In genomic region chr13:24322470-24322869, GRCh38 we compare ENCODE assay signal across 11 cellular contexts. TPM values are rescaled to one million over a fixed set of nuclear protein-coding genes. Genes with fewer than 3 reads are reported as not detected.
DNase-seq lines count a peak whose midpoint lies in the region; ATAC-seq and TF ChIP-seq lines count a peak whose summit lies in the region.
"Not testable (repeated sequence)": the region's sequence is repeated elsewhere in the genome, so short reads cannot be mapped to it uniquely, and the experiment has no call there.
"Had no signal": no experiment of that assay in that cellular context is flagged by ENCODE, and none has a peak within 500 bp of the region (broad histone marks: within the 10 kb centered on the region; RNA-seq: fewer than 3 reads in every experiment).

No MANE protein-coding gene starts in this region.

- not testable (repeated sequence) for H3K36me3 ChIP-seq in DOHH2 (ENCODE audit: control insufficient read depth, low read length); upper lobe of right lung

- H3K4ac ChIP-seq in H9 (ENCODE audit: low read depth, low read length): not testable (repeated sequence)

- not testable (repeated sequence) for H3K56ac ChIP-seq in H9 (ENCODE audit: insufficient read length, low read depth, low read length)

- H3K27me3 ChIP-seq in DOHH2 (ENCODE audit: control insufficient read depth, low read length); H9 (ENCODE audit: insufficient read depth, low read length); upper lobe of right lung: not testable (repeated sequence)

- H3K27ac Mint-ChIP-seq in H9; neural crest cell (ENCODE audit: unreplicated experiment): not testable (repeated sequence)

- not testable (repeated sequence) for H3K23ac ChIP-seq in H9 (ENCODE audit: insufficient read length, low read depth, low read length)

- not testable (repeated sequence) for H3K9me2 ChIP-seq in DOHH2 (replicated peaks; ENCODE audit: control insufficient read depth, low read length)

- not testable (repeated sequence) for H2BK12ac ChIP-seq in H9 (ENCODE audit: insufficient read length, low read depth, low read length)

- not testable (repeated sequence) for H3K27ac ChIP-seq in DOHH2 (ENCODE audit: low read depth, low read length); H9 (ENCODE audit: insufficient read length, low read depth, low read length); VCaP; upper lobe of right lung

- peak; percentile 45 for ATAC-seq in upper lobe of right lung

- H3K23me2 ChIP-seq in H9 (ENCODE audit: insufficient read length, low read depth, low read length, poor library complexity, severe bottlenecking): not testable (repeated sequence)

- intact Hi-C loops in upper lobe of right lung (cut with DNase I): not testable (repeated sequence)

- not testable (repeated sequence) for H4K91ac ChIP-seq in H9 (ENCODE audit: insufficient read length, low read depth, low read length)

- H2AK5ac ChIP-seq in H9 (ENCODE audit: insufficient read length, low read length): not testable (repeated sequence)

- H4K8ac ChIP-seq in H9 (replicated peaks; ENCODE audit: insufficient read length, low read depth, low read length): not testable (repeated sequence)

- WGBS in H9 (ENCODE audit: extremely low coverage, insufficient read length, low lambda C conversion rate): no CpG with 5 or more reads among the region's 2 CpGs

- H3K9me3 Mint-ChIP-seq in H9, neural crest cell: not testable (repeated sequence)

- not testable (repeated sequence) for H2BK5ac ChIP-seq in H9 (ENCODE audit: insufficient read length, low read length)

- H3K14ac ChIP-seq in H9 (ENCODE audit: insufficient read depth, low read length): not testable (repeated sequence)

- H3K79me2 ChIP-seq in DOHH2 (ENCODE audit: control insufficient read depth, low read length); H9 (ENCODE audit: insufficient read depth, low read length): not testable (repeated sequence)

- not testable (repeated sequence) for H4K20me1 ChIP-seq in DOHH2 (ENCODE audit: control insufficient read depth, insufficient read depth, low read depth, low read length); H9 (ENCODE audit: control insufficient read depth, insufficient read depth, insufficient read length)

- not testable (repeated sequence) for H3K4me2 ChIP-seq in DOHH2 (ENCODE audit: low read length); H9 (ENCODE audit: insufficient read depth, insufficient read length, low read length)

- not testable (repeated sequence) for H3K4me1 Mint-ChIP-seq in H9, neural crest cell

- H3F3A ChIP-seq in DOHH2 (ENCODE audit: control insufficient read depth, insufficient read depth): not testable (repeated sequence)

- H3T11ph ChIP-seq in H9 (ENCODE audit: low read length): not testable (repeated sequence)

- not testable (repeated sequence) for H3K9me3 ChIP-seq in DOHH2 (ENCODE audit: control insufficient read depth, insufficient read depth, low read length); H9 (ENCODE audit: control insufficient read depth, low read depth, low read length); upper lobe of right lung

- TF ChIP-seq CTCF in DOHH2 (IDR thresholded peaks at IDR 0.05; ENCODE audit: low read depth, low read length, poor library complexity, severe bottlenecking) (peak; percentile 18), H9 (conservative IDR thresholded peaks at IDR 0.05) (peak; percentile 68), VCaP (conservative IDR thresholded peaks at IDR 0.05) (peak; percentile 91), choroid plexus epithelial cell (conservative IDR thresholded peaks at IDR 0.05; ENCODE audit: low read depth, low read length) (peak; percentile 47), neural crest cell (conservative IDR thresholded peaks at IDR 0.05) (peak; percentile 53)
- not testable (repeated sequence) for TF ChIP-seq CTCF in upper lobe of right lung (IDR thresholded peaks at IDR 0.05)

- H3K9ac ChIP-seq in H9 (ENCODE audit: extremely low read depth, insufficient read length, low read length): not testable (repeated sequence)

- not testable (repeated sequence) for H4K5ac ChIP-seq in H9 (ENCODE audit: insufficient read length, low read depth, low read length)

- not testable (repeated sequence) for H2BK20ac ChIP-seq in H9 (ENCODE audit: low read depth, low read length, poor library complexity, severe bottlenecking)

- H3K4me3 ChIP-seq in DOHH2 (ENCODE audit: low read length); choroid plexus epithelial cell (ENCODE audit: low read depth, low read length); upper lobe of right lung: not testable (repeated sequence)

- not testable (repeated sequence) for H3K36me3 Mint-ChIP-seq in H9 (ENCODE audit: insufficient read depth in 1 of 3, low read depth in 3 of 3); neural crest cell (ENCODE audit: low read depth)

- not testable (repeated sequence) for H3K27me3 Mint-ChIP-seq in H9 (ENCODE audit: low read depth); neural crest cell (ENCODE audit: low read depth)

- not testable (repeated sequence) for H2AFZ ChIP-seq in H9 (ENCODE audit: low read length)

- H3K79me1 ChIP-seq in H9 (ENCODE audit: insufficient read depth, low read depth, low read length, poor library complexity, severe bottlenecking): not testable (repeated sequence)

- H2BK15ac ChIP-seq in H9 (ENCODE audit: low read depth, low read length): not testable (repeated sequence)

- DNase-seq in H9; choroid plexus epithelial cell (ENCODE audit: low read depth); neural crest cell (ENCODE audit: low read depth, low spot score); upper lobe of right lung: not testable (repeated sequence)
- DNase-seq in NCI-H2196 treated with DMSO at 0.1 percent for 48 hours (lab: John Stamatoyannopoulos, UW; ENCODE audit: unreplicated experiment) (peak; percentile 0), iPS-NIHi7 (ENCODE audit: extremely low spot score) (peak; percentile 3)

- not testable (repeated sequence) for H3K4me1 ChIP-seq in DOHH2 (ENCODE audit: control insufficient read depth, low read length); H9 (ENCODE audit: insufficient read depth, low read length); upper lobe of right lung

- not testable (repeated sequence) for H3K18ac ChIP-seq in H9 (ENCODE audit: insufficient read length, low read depth, low read length)

- H3K4me3 Mint-ChIP-seq in H9, neural crest cell: not testable (repeated sequence)

- not testable (repeated sequence) for H2BK120ac ChIP-seq in H9 (ENCODE audit: low read depth, low read length, poor library complexity, severe bottlenecking)

RNA-seq across cellular contexts. Expression of gene C1QTNF9, which starts 13.1 kb away (rescaled TPM):
- total RNA-seq in H9 (2021) (not detected in 2 replicates), neural crest cell (not detected in 2 replicates), upper lobe of right lung (not detected)
- total RNA-seq: activated CD4-positive, alpha-beta memory T cell treated with anti-CD3 and anti-CD28 coated beads for 36 hours; activated naive CD8-positive, alpha-beta T cell treated with anti-CD3 and anti-CD28 coated beads, Interleukin-2, amount 10 ng/mL, durations not matched to agents 7 days and 5 days; H4 had no signal
